In the genomic region with DNA sequence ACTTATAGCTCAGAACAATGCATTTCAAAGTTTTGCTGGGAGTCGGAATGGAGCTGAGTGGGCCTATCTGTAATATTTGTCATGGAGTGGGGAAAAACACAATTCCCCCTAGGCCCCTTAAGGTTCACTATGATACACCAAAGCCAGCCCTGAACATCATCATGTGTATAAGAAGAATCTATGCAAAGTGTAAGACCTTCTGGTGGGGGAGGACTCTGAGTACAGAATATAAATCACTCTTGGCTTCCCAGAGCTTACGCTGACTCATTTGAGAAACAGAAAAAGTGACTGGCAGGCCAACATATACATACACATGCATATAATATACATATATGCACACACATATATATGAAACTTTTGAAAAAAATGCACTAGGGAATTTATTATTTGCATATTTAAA, we compare ENCODE assay signal across 19 cellular contexts. TPM values are rescaled to one million over a fixed set of nuclear protein-coding genes. Genes with fewer than 3 reads are reported as not detected.
DNase-seq lines count a peak whose midpoint lies in the region; ATAC-seq, FAIRE-seq and TF ChIP-seq lines count a peak whose summit lies in the region.
"Had no signal": no experiment of that assay in that cellular context is flagged by ENCODE, and none has a peak within 500 bp of the region (broad histone marks: within the 10 kb centered on the region; RNA-seq: fewer than 3 reads in every experiment).

No MANE protein-coding gene starts in this region.

- H3K9ac ChIP-seq in mesenchymal stem cell (ENCODE audit: low read length): no peak overlapping the region

- H2BK120ac ChIP-seq in mesenchymal stem cell (ENCODE audit: low read depth, low read length): no peak overlapping the region

- H2AK5ac ChIP-seq in mesenchymal stem cell (ENCODE audit: low read length, severe bottlenecking): no peak overlapping the region

- no peak overlapping the region for H2BK15ac ChIP-seq in mesenchymal stem cell (ENCODE audit: low read depth, poor library complexity, severe bottlenecking)

- H3K79me1 ChIP-seq in mesenchymal stem cell (replicated peaks; ENCODE audit: low read length, poor library complexity, severe bottlenecking): no peaks in the 10 kb centered on the region

- H3K27ac ChIP-seq in mesenchymal stem cell (ENCODE audit: low read length, poor library complexity, severe bottlenecking): no peak overlapping the region
- H3K27ac ChIP-seq: transverse colon had no signal

- no peak overlapping the region for H3K18ac ChIP-seq in mesenchymal stem cell (ENCODE audit: low read depth in 1 of 2, low read length in 2 of 2)

- no peaks in the 10 kb centered on the region for H3K9me3 ChIP-seq in mesenchymal stem cell (ENCODE audit: control insufficient read depth, low read length)
- H3K9me3 ChIP-seq: transverse colon had no signal

- H3K4me3 ChIP-seq in mesenchymal stem cell (ENCODE audit: insufficient read depth in 1 of 2, low read depth in 1 of 2, low read length in 2 of 2): no peak overlapping the region
- H3K4me3 ChIP-seq: transverse colon had no signal

- H3K36me3 ChIP-seq in mesenchymal stem cell (ENCODE audit: control insufficient read depth in 1 of 2, insufficient read depth in 2 of 2, low read depth in 1 of 2, low read length in 2 of 2): no peaks in the 10 kb centered on the region
- H3K36me3 ChIP-seq: transverse colon had no signal

- H2AFZ ChIP-seq in mesenchymal stem cell (ENCODE audit: low read depth, low read length): no peak overlapping the region

- H3K14ac ChIP-seq in mesenchymal stem cell (ENCODE audit: low read length in 2 of 2): no peak overlapping the region

- DNase-seq in activated CD4-positive, CD25-positive, alpha-beta regulatory T cell treated with anti-CD3 and anti-CD28 coated beads, Interleukin-2, amount 50 U/mL, for 72 hours: no peak
- no peak for DNase-seq in GM12891 (ENCODE audit: insufficient read length, low spot score)
- DNase-seq in mesenchymal stem cell: peak; percentile 22
- DNase-seq in GM03348 (ENCODE audit: low spot score): no peak
- no peak for DNase-seq in AG08396 (ENCODE audit: low spot score)
- DNase-seq in HPDE6-E6E7 (ENCODE audit: extremely low spot score): no peak
- DNase-seq: 8988T, amniotic stem cell, dermis blood vessel endothelial cell, foreskin fibroblast, kidney, NCI-H1417, NCI-H526, occipital lobe, right cardiac atrium, transverse colon had no signal

- no peak for TF ChIP-seq POLR2A in GM12891 (IDR thresholded peaks at IDR 0.05; ENCODE audit: low read depth, low read length)

- H4K91ac ChIP-seq in mesenchymal stem cell (ENCODE audit: low read length): no peak overlapping the region

- ATAC-seq in activated CD4-positive, CD25-positive, alpha-beta regulatory T cell treated with anti-CD3 and anti-CD28 coated beads, Interleukin-2, amount 50 U/mL, for 24 hours: peak; percentile 68 to 74
- peak; percentile 32 for ATAC-seq in HG03342 (IDR thresholded peaks at IDR 0.05; ENCODE audit: unreplicated experiment)
- ATAC-seq: right cardiac atrium, Right ventricle myocardium inferior had no signal

- H4K8ac ChIP-seq in mesenchymal stem cell (ENCODE audit: low read length): no peak overlapping the region

- no peaks in the 10 kb centered on the region for H3K27me3 ChIP-seq in mesenchymal stem cell (ENCODE audit: control insufficient read depth in 1 of 2, insufficient read depth in 1 of 2, low read length in 2 of 2)
- H3K27me3 ChIP-seq: transverse colon had no signal

- no peak overlapping the region for H2BK5ac ChIP-seq in mesenchymal stem cell (ENCODE audit: low read depth, low read length, poor library complexity, severe bottlenecking)

- H2BK12ac ChIP-seq in mesenchymal stem cell (ENCODE audit: low read length in 2 of 2): no peak overlapping the region

- H3K4ac ChIP-seq in mesenchymal stem cell (ENCODE audit: low read depth in 1 of 2, low read length in 2 of 2): no peak overlapping the region

- no peak overlapping the region for H3K23ac ChIP-seq in mesenchymal stem cell (ENCODE audit: low read length in 2 of 2)

- peaks cover 3% of the 10 kb centered on the region for H3K4me1 ChIP-seq in mesenchymal stem cell (ENCODE audit: control insufficient read depth, insufficient read depth, low read depth, low read length)
- H3K4me1 ChIP-seq: transverse colon had no signal

- peak; percentile 64 for FAIRE-seq in GM12891 (lab: Jason Lieb, UNC)
- FAIRE-seq: kidney had no signal

- no CpG with 5 or more reads among the region's 2 CpGs for WGBS in mesenchymal stem cell

- H3K4me2 ChIP-seq in mesenchymal stem cell (ENCODE audit: low read length, poor library complexity, severe bottlenecking): no peak overlapping the region

TF ChIP-seq in GM12891, 5 proteins besides CTCF, POLR2A, EP300 and RAD21:
- TF ChIP-seq POLR2AphosphoS5 (IDR thresholded peaks at IDR 0.05; ENCODE audit: low read depth, low read length) (no peak), POU2F2 (IDR thresholded peaks at IDR 0.05; ENCODE audit: low read depth, low read length) (0 out of 2 replicates have a peak, but pooled peaks have one; percentile 35)

RNA-seq across cellular contexts. Expression of gene UBR2, which starts 54.1 kb away (rescaled TPM):
- polyA plus RNA-seq in GM12891 (2012; ENCODE audit: low read depth, missing spikeins): 6.4 TPM
- 6.4 TPM for polyA plus RNA-seq in mesenchymal stem cell (2013, experiment 1 of 2)
- polyA plus RNA-seq in mesenchymal stem cell (2013, experiment 2 of 2): 6.2 TPM

RNA-seq across cellular contexts. Expression of gene TRERF1, which starts 58.0 kb away (rescaled TPM):
- polyA plus RNA-seq in GM12891 (2012; ENCODE audit: low read depth, missing spikeins): 3.5 TPM
- 8.3 TPM for polyA plus RNA-seq in mesenchymal stem cell (2013, experiment 1 of 2)
- polyA plus RNA-seq in mesenchymal stem cell (2013, experiment 2 of 2): 7.9 TPM
